ENCODE assay signal across 11 cellular contexts in the genomic region with DNA sequence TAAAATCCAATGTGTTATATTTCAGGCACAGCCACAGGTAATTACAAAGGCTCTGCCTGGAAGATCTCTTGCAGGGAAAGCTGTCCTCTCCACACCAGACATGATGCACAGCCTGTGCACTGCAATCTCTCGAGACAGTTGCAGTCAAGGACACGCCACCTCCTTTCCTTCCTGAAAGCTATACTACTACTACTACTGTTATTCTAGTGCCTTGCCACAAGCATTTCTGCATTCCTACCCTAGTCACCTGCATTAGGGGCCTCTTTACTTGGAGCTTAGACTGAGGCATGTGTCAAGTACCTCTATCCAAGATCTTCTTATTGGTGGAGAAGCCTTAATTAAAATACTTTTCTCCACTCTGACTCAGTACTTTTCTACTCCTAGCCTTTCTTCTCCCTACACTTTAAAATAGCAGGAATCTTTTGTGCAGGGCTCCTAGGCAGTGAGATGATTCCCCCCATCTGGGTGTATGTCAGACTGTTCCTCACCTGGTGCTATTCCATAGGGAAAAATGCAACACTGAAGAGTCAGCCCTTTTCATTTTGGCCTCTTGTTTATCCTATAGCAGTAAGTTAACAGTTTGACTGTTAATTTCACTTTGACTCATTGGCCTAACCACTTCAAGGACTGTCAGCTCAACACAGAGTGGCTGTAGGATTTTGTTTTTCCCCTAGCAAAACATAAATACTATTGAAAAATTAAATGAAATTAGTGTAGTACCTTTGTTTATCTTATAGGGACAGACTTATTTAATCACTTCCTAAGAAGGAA.
DNase-seq lines count a peak whose midpoint lies in the region; ATAC-seq and TF ChIP-seq lines count a peak whose summit lies in the region.
"Had no signal": no experiment of that assay in that cellular context is flagged by ENCODE, and none has a peak within 500 bp of the region (broad histone marks: within the 10 kb centered on the region; RNA-seq: fewer than 3 reads in every experiment).

No MANE protein-coding gene starts in this region.

- H3K4me1 ChIP-seq in lung (ENCODE audit: control insufficient read depth in 2 of 2, insufficient read depth in 2 of 2, low read length in 2 of 2): no peaks in the 10 kb centered on the region

- peaks cover 0 to 6% of the 10 kb centered on the region in 2 donors for H3K9me3 ChIP-seq in lung (ENCODE audit: control insufficient read depth in 2 of 2, insufficient read depth in 1 of 2, low read length in 1 of 2)

- no peak overlapping the region for H3K27ac ChIP-seq in lung (ENCODE audit: low read depth in 1 of 2, low read length in 1 of 2)

- peak; percentile 91 for ATAC-seq in activated CD8-positive, alpha-beta memory T cell treated with anti-CD3 and anti-CD28 coated beads, Interleukin-2, amount 10 ng/mL, durations not matched to agents 7 days and 5 days
- ATAC-seq in GM21447 (IDR thresholded peaks at IDR 0.05; ENCODE audit: unreplicated experiment) (peak; percentile 77), HG03280 (IDR thresholded peaks at IDR 0.05; ENCODE audit: unreplicated experiment) (peak; percentile 57), lung (ENCODE audit: insufficient read depth, low FRiP score) (peak; percentile 74)

- H3K27me3 ChIP-seq in lung (ENCODE audit: control insufficient read depth, insufficient read depth): no peaks in the 10 kb centered on the region

- peaks cover 22% of the 10 kb centered on the region for H3K4me1 Mint-ChIP-seq in activated CD8-positive, alpha-beta memory T cell treated with anti-CD3 and anti-CD28 coated beads, Interleukin-2, amount 10 ng/mL, durations not matched to agents 7 days and 5 days

- DNase-seq in activated CD8-positive, alpha-beta memory T cell treated with anti-CD3 and anti-CD28 coated beads, Interleukin-2, amount 10 ng/mL, durations not matched to agents 7 days and 5 days: peak; percentile 42
- no peak for DNase-seq in activated CD8-positive, alpha-beta memory T cell treated with anti-CD3 and anti-CD28 coated beads for 24 hours
- no peak for DNase-seq in lung (ENCODE audit: low spot score)
- no peak for DNase-seq in stimulated activated CD4-positive, alpha-beta T cell treated with anti-CD3 and anti-CD28 coated beads, Interleukin-4, amount 100 ng/mL, for 24 hours
- no peak for DNase-seq in NCI-H2107 treated with DMSO at 0.1 percent for 48 hours (lab: John Stamatoyannopoulos, UW; ENCODE audit: unreplicated experiment)
- DNase-seq in NCI-H2227 (lab: John Stamatoyannopoulos, UW; ENCODE audit: unreplicated experiment): no peak
- DNase-seq: DND-41; NCI-H1105; stimulated activated CD8-positive, alpha-beta memory T cell treated with anti-CD3 and anti-CD28 coated beads, Interleukin-4, amount 100 ng/mL, for 48 hours had no signal

- peaks cover 16% of the 10 kb centered on the region for H3K36me3 Mint-ChIP-seq in activated CD8-positive, alpha-beta memory T cell treated with anti-CD3 and anti-CD28 coated beads, Interleukin-2, amount 10 ng/mL, durations not matched to agents 7 days and 5 days

- no peak for TF ChIP-seq CTCF in lung (IDR thresholded peaks at IDR 0.05; ENCODE audit: control extremely low read depth, extremely low read depth)

- H3K9me3 Mint-ChIP-seq in activated CD8-positive, alpha-beta memory T cell treated with anti-CD3 and anti-CD28 coated beads, Interleukin-2, amount 10 ng/mL, durations not matched to agents 7 days and 5 days (ENCODE audit: low read depth): no peaks in the 10 kb centered on the region

- WGBS in lung, 2 donors: 52 to 58% methylated on average over 2 of the region's 2 CpGs

- CTCF ChIA-PET in activated CD8-positive, alpha-beta memory T cell treated with anti-CD3 and anti-CD28 coated beads, Interleukin-2, amount 10 ng/mL, durations not matched to agents 7 days and 5 days (lab: Charles Lee): interaction anchor here (0.9 to 1.4 kb wide), 2 partner anchors 14 to 81 kb away, joined by 3 read pairs; a partner anchor contains a TSS

- H3K27me3 Mint-ChIP-seq in activated CD8-positive, alpha-beta memory T cell treated with anti-CD3 and anti-CD28 coated beads, Interleukin-2, amount 10 ng/mL, durations not matched to agents 7 days and 5 days: no peaks in the 10 kb centered on the region

- no peak overlapping the region for H3K4me3 Mint-ChIP-seq in activated CD8-positive, alpha-beta memory T cell treated with anti-CD3 and anti-CD28 coated beads, Interleukin-2, amount 10 ng/mL, durations not matched to agents 7 days and 5 days

- no peak overlapping the region for H3K4me3 ChIP-seq in lung

- H3K36me3 ChIP-seq in lung (ENCODE audit: control insufficient read depth in 2 of 2, insufficient read depth in 2 of 2, low read length in 2 of 2): peaks cover 2 to 4% of the 10 kb centered on the region in 2 donors

- peak overlapping the region; percentile 50 for H3K27ac Mint-ChIP-seq in activated CD8-positive, alpha-beta memory T cell treated with anti-CD3 and anti-CD28 coated beads, Interleukin-2, amount 10 ng/mL, durations not matched to agents 7 days and 5 days
